ENCODE assay signal across 13 cellular contexts in the genomic region with DNA sequence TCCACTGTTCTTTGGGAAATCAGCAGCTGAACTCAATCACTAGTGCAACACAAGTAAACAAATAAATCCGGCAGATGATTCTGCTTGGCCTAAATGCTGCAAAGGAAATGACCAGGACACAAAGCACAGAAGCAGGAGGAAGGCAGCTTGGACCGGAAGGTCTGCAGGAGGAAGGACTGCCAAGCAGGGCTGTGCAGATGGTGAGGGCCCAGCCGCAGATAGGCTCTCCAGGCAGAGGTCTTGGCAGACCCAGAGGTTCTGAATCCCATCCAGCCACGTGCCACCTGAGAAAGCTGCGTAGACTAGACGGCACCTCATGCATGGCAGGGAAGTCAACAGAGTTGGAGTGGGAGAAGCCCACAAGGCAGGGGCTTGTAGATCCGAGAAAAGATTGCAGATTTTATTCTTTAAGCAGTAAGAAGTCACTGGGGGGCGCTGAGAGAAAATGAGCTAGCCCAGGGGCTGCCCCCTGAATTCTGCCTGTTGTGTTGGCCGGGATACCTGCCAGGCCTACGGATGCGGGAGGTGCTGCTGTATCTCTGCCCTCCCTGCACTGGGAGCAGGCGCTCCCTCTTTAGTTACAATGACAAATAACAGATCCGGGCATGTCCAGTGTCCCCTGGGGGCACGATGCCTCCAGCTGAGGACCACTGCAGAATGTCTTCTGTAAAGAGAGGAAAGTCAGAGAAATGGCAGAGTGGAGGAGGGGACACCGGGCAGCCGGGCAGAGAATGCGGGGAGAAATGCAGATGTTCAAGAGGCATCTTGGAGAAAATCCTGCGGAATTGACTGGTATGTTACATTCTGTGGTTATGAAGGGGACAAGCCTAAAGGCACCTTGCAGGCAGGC.
DNase-seq lines count a peak whose midpoint lies in the region; ATAC-seq and TF ChIP-seq lines count a peak whose summit lies in the region.
"Had no signal": no experiment of that assay in that cellular context is flagged by ENCODE, and none has a peak within 500 bp of the region (broad histone marks: within the 10 kb centered on the region; RNA-seq: fewer than 3 reads in every experiment).

No MANE protein-coding gene starts in this region.

- no peak overlapping the region for H3K4me3 Mint-ChIP-seq in mesothelial cell of epicardium
- H3K4me3 Mint-ChIP-seq: activated T-cell treated with anti-CD3 and anti-CD28 coated beads, Interleukin-2, amount 50 U/mL, for 72 hours had no signal

- H3K4me1 Mint-ChIP-seq in mesothelial cell of epicardium = peaks cover 31% of the 10 kb centered on the region

- no peaks in the 10 kb centered on the region for H3K79me2 ChIP-seq in OCI-LY7 (ENCODE audit: insufficient read depth, low read depth, low read length)

- ATAC-seq in HG02610 (IDR thresholded peaks at IDR 0.05; ENCODE audit: unreplicated experiment) = no peak
- ATAC-seq: activated T-cell treated with anti-CD3 and anti-CD28 coated beads, Interleukin-2, amount 50 U/mL, for 72 hours had no signal

- no peaks in the 10 kb centered on the region for H3K27me3 Mint-ChIP-seq in mesothelial cell of epicardium (ENCODE audit: low read depth)

- H3K36me3 ChIP-seq in OCI-LY7 (ENCODE audit: insufficient read depth, low read length) = no peaks in the 10 kb centered on the region
- H3K36me3 ChIP-seq: SJSA1 had no signal

- DNase-seq in DMS79 treated with DMSO at 0.1 percent for 48 hours (lab: John Stamatoyannopoulos, UW) = peak; percentile 52
- no peak for DNase-seq in OCI-LY7 (ENCODE audit: low spot score)
- no peak for DNase-seq in epithelial cell of proximal tubule (ENCODE audit: low read depth)
- no peak for DNase-seq in mesothelial cell of epicardium (ENCODE audit: low spot score in 2 of 2, unreplicated experiment in 2 of 2)
- DNase-seq in COR-L47 (lab: John Stamatoyannopoulos, UW) = no peak
- no peak for DNase-seq in COLO668 (lab: John Stamatoyannopoulos, UW; ENCODE audit: unreplicated experiment)
- no peak for DNase-seq in T1000 (lab: John Stamatoyannopoulos, UW)
- DNase-seq: activated T-cell treated with anti-CD3 and anti-CD28 coated beads, Interleukin-2, amount 50 U/mL, for 72 hours; MM.1S; NCI-H510A treated with DMSO at 0.1 percent for 48 hours had no signal

- intact Hi-C loops in OCI-LY7 (cut with micrococcal nuclease; ENCODE audit: unreplicated experiment) = loop anchor here (5.0 kb wide), 2 partner anchors 66 to 161 kb away; no protein-coding TSS in a partner anchor

- TF ChIP-seq CTCF in OCI-LY7 (conservative IDR thresholded peaks at IDR 0.05; ENCODE audit: low read length) = peak; percentile 43; the same call in 1 of the 2 replicates
- TF ChIP-seq CTCF in epithelial cell of proximal tubule (conservative IDR thresholded peaks at IDR 0.05; ENCODE audit: low read depth, low read length) = peak; percentile 3
- TF ChIP-seq CTCF in mesothelial cell of epicardium (IDR thresholded peaks at IDR 0.05; ENCODE audit: unreplicated experiment) = no peak

- H3K9me3 ChIP-seq in OCI-LY7 (ENCODE audit: low read length) = no peaks in the 10 kb centered on the region
- H3K9me3 ChIP-seq: SJSA1 had no signal

- H3K36me3 Mint-ChIP-seq in mesothelial cell of epicardium = no peaks in the 10 kb centered on the region

- no peak overlapping the region for H3K4me2 ChIP-seq in OCI-LY7 (ENCODE audit: low read length)

- no peak overlapping the region for H3K27ac ChIP-seq in OCI-LY7 (ENCODE audit: low read depth, low read length, poor library complexity, severe bottlenecking)
- H3K27ac ChIP-seq: epithelial cell of prostate, SJSA1 had no signal

- no peak overlapping the region for H3K4me3 ChIP-seq in OCI-LY7 (ENCODE audit: low read depth, low read length, poor library complexity, severe bottlenecking)
- no peak overlapping the region for H3K4me3 ChIP-seq in epithelial cell of proximal tubule (ENCODE audit: low read depth, low read length)
- H3K4me3 ChIP-seq: SJSA1 had no signal

- H3K9me2 ChIP-seq in OCI-LY7 (ENCODE audit: insufficient read depth, low read length) = no peaks in the 10 kb centered on the region

- H3K4me1 ChIP-seq in OCI-LY7 (ENCODE audit: insufficient read depth, low read length, poor library complexity, severe bottlenecking) = no peaks in the 10 kb centered on the region

- BruUV-seq in OCI-LY7 (replicated peaks; lab: Mats Ljungman, UMichigan) = no TSS peak

- peak overlapping the region; percentile 18 for H3K27ac Mint-ChIP-seq in mesothelial cell of epicardium
- H3K27ac Mint-ChIP-seq: activated T-cell treated with anti-CD3 and anti-CD28 coated beads, Interleukin-2, amount 50 U/mL, for 72 hours had no signal

- H4K20me1 ChIP-seq in OCI-LY7 (ENCODE audit: insufficient read depth, low read length) = no peaks in the 10 kb centered on the region

- CTCF ChIA-PET in OCI-LY7 (lab: Charles Lee; ENCODE audit: unreplicated experiment) = interaction anchor here (0.8 kb wide), 1 partner anchor 41 kb away, joined by 3 read pairs; no protein-coding TSS in a partner anchor

- POLR2A ChIA-PET in OCI-LY7 (lab: Charles Lee) = no interaction called here

- no peak overlapping the region for H2AFZ ChIP-seq in OCI-LY7 (ENCODE audit: low read length)

- H3K9me3 Mint-ChIP-seq in mesothelial cell of epicardium = no peaks in the 10 kb centered on the region
- H3K9me3 Mint-ChIP-seq: activated T-cell treated with anti-CD3 and anti-CD28 coated beads, Interleukin-2, amount 50 U/mL, for 72 hours had no signal
